13 cellular contexts compared by ENCODE assay signal in the genomic region with DNA sequence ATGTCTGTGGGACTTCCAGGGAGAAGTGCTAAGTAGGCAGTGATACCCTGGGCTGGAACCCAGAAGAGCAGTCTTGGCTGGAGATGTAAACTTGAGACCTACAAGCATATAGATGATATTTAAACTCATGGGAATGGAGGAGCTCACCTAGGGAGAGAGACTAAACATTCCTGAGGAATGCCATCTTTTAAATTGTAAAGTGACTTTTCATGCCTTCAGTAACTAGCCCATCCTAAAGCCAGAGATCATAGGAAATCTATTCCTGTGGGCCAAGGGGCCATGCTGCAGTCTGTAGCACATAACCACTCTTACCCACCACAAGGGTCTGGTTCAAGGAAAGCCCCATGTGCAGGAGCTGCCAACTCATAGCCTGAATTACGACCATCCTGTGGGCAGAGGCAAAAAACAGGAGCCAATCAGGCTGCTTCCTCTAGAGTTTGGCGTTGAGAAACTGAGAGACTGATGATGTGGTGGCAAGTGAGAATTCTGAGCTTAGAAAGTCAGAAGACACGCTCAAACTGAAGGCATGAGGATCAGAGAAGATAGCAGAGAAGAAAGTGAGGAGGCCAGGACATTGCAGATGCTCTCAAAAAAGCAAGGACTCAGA. TPM values are rescaled to one million over a fixed set of nuclear protein-coding genes. Genes with fewer than 3 reads are reported as not detected.
A peak's percentile ranks its signal among the peaks of the same experiment; 100 is the strongest.
DNase-seq lines count a peak whose midpoint lies in the region; ATAC-seq, FAIRE-seq and TF ChIP-seq lines count a peak whose summit lies in the region.
"Had no signal": no experiment of that assay in that cellular context is flagged by ENCODE, and none has a peak within 500 bp of the region (broad histone marks: within the 10 kb centered on the region; RNA-seq: fewer than 3 reads in every experiment).

No MANE protein-coding gene starts in this region.

- WGBS in pancreas, 2 donors, result 75 to 93% methylated on average over 3 of the region's 3 CpGs
- 76 to 88% methylated on average over 2 to 3 of the region's 3 CpGs for WGBS in transverse colon (ENCODE audit: low coverage in 1 of 2), 2 donors

- H3K4me3 ChIP-seq in pancreas (no peak overlapping the region), transverse colon (no peak overlapping the region)
- H3K4me3 ChIP-seq: esophagus squamous epithelium, hepatocyte, SJSA1 had no signal

- H3K4me1 ChIP-seq in pancreas (no peaks in the 10 kb centered on the region), transverse colon (peaks cover 0 to 30% (median under 1%) of the 10 kb centered on the region in 4 donors)

- intact Hi-C loops in pancreas (cut with DNase I) (no loop called here), CD14-positive monocyte (cut with micrococcal nuclease) (no loop called here), transverse colon (cut with DNase I; ENCODE audit: low total_unique reads) (no loop called here)

- ATAC-seq in GM18508 (IDR thresholded peaks at IDR 0.05; ENCODE audit: insufficient read depth, unreplicated experiment) (peak; percentile 63), GM19468 (IDR thresholded peaks at IDR 0.05; ENCODE audit: extremely low read depth, unreplicated experiment) (peak; percentile 54), HG03066 (IDR thresholded peaks at IDR 0.05; ENCODE audit: low read depth, unreplicated experiment) (peak; percentile 65), pancreas (no peak)
- ATAC-seq in activated naive CD8-positive, alpha-beta T cell treated with anti-CD3 and anti-CD28 coated beads, Interleukin-2, amount 50 U/mL, for 24 hours, result peak; percentile 89

- TF ChIP-seq CTCF in pancreas (IDR thresholded peaks at IDR 0.05), result no peak
- no peak for TF ChIP-seq CTCF in CD14-positive monocyte (IDR thresholded peaks at IDR 0.05)
- TF ChIP-seq CTCF in transverse colon (IDR thresholded peaks at IDR 0.05), result no peak

- in situ Hi-C loops in transverse colon (cut with MboI; ENCODE audit: low pct_ligation_motif_present in 1 of 4, low pct_unique_long_range_greater_than_20kb in 1 of 4, low sequenced_read_pairs in 3 of 4), result no loop called here

- no peak for TF ChIP-seq EP300 in transverse colon (IDR thresholded peaks at IDR 0.05; ENCODE audit: low read depth)

- H3K4me1 Mint-ChIP-seq in activated naive CD8-positive, alpha-beta T cell treated with anti-CD3 and anti-CD28 coated beads, Interleukin-2, amount 50 U/mL, for 24 hours, result peaks cover 13% of the 10 kb centered on the region
- peaks cover 18% of the 10 kb centered on the region for H3K4me1 Mint-ChIP-seq in CD14-positive monocyte

- TF ChIP-seq POLR2A in transverse colon (IDR thresholded peaks at IDR 0.05), result no peak

- H3K9me3 ChIP-seq in pancreas, result no peaks in the 10 kb centered on the region
- H3K9me3 ChIP-seq in transverse colon, result no peaks in the 10 kb centered on the region
- H3K9me3 ChIP-seq: esophagus squamous epithelium had no signal

- no peak overlapping the region for H3K27ac Mint-ChIP-seq in activated naive CD8-positive, alpha-beta T cell treated with anti-CD3 and anti-CD28 coated beads, Interleukin-2, amount 50 U/mL, for 24 hours
- H3K27ac Mint-ChIP-seq in CD14-positive monocyte, result no peak overlapping the region

- no peaks in the 10 kb centered on the region for H3K27me3 ChIP-seq in pancreas
- H3K27me3 ChIP-seq in transverse colon, result no peaks in the 10 kb centered on the region
- H3K27me3 ChIP-seq: esophagus squamous epithelium, hepatocyte, SJSA1 had no signal

- DNase-seq in activated naive CD8-positive, alpha-beta T cell treated with anti-CD3 and anti-CD28 coated beads, Interleukin-2, amount 50 U/mL, for 24 hours, result no peak
- DNase-seq in pancreas, result no peak
- no peak for DNase-seq in CD14-positive monocyte (ENCODE audit: low spot score)
- DNase-seq in NCI-H2029 (lab: John Stamatoyannopoulos, UW), result no peak
- DNase-seq in transverse colon, result no peak
- DNase-seq: cortex of kidney, DMS 273 treated with DMSO at 0.1 percent for 48 hours, esophagus squamous epithelium had no signal

- peaks cover 9% of the 10 kb centered on the region for H3K27me3 Mint-ChIP-seq in activated naive CD8-positive, alpha-beta T cell treated with anti-CD3 and anti-CD28 coated beads, Interleukin-2, amount 50 U/mL, for 24 hours
- H3K27me3 Mint-ChIP-seq in CD14-positive monocyte (ENCODE audit: low read depth in 3 of 3), result no peaks in the 10 kb centered on the region

- FAIRE-seq in pancreas (lab: Jason Lieb, UNC), result no peak

- no peaks in the 10 kb centered on the region for H3K36me3 ChIP-seq in pancreas
- no peaks in the 10 kb centered on the region for H3K36me3 ChIP-seq in transverse colon
- H3K36me3 ChIP-seq: esophagus squamous epithelium, SJSA1 had no signal

- H3K9me3 Mint-ChIP-seq in activated naive CD8-positive, alpha-beta T cell treated with anti-CD3 and anti-CD28 coated beads, Interleukin-2, amount 50 U/mL, for 24 hours, result no peaks in the 10 kb centered on the region
- no peaks in the 10 kb centered on the region for H3K9me3 Mint-ChIP-seq in CD14-positive monocyte

- H3K36me3 Mint-ChIP-seq in activated naive CD8-positive, alpha-beta T cell treated with anti-CD3 and anti-CD28 coated beads, Interleukin-2, amount 50 U/mL, for 24 hours (ENCODE audit: low read depth), result no peaks in the 10 kb centered on the region
- H3K36me3 Mint-ChIP-seq in CD14-positive monocyte, result no peaks in the 10 kb centered on the region

- H3K27ac ChIP-seq in pancreas (no peak overlapping the region), transverse colon (no peak overlapping the region)
- H3K27ac ChIP-seq: esophagus squamous epithelium, hepatocyte, SJSA1 had no signal

- H3K4me3 Mint-ChIP-seq in activated naive CD8-positive, alpha-beta T cell treated with anti-CD3 and anti-CD28 coated beads, Interleukin-2, amount 50 U/mL, for 24 hours, result no peak overlapping the region
- no peak overlapping the region for H3K4me3 Mint-ChIP-seq in CD14-positive monocyte

RNA-seq across cellular contexts. Expression of gene CTDSPL, which starts 37.5 kb away (rescaled TPM):
- 10 to 100 TPM; 14.2 to 34.8 (median 17.8) TPM for total RNA-seq in pancreas
- polyA plus RNA-seq in pancreas, result 10 to 100 TPM in 1 of 2 donors, 1 to 10 TPM in 1; 8.4 to 14.8 TPM
- polyA plus RNA-seq in CD14-positive monocyte, result under 1 TPM; 0.15 to 0.33 TPM
- 100 to 1,000 TPM in 1 of 4 donors, 10 to 100 TPM in 3; 39.8 to 105 (median 56.2) TPM for total RNA-seq in transverse colon

Comparison
In these comparisons a context has a peak if more than half of its experiments do, and no peak if none do; other contexts are left out.
1. ATAC-seq: peak in GM18508 (single experiment), GM19468 (single experiment), HG03066 (single experiment) and activated naive CD8-positive, alpha-beta T cell treated with anti-CD3 and anti-CD28 coated beads, Interleukin-2, amount 50 U/mL, for 24 hours (single experiment); none in pancreas (0 of 4).